Comparison of ENCODE assay signal across 1 cellular context in genomic region chr16:4913130-4913773, GRCh38.
TF ChIP-seq lines count a peak whose summit lies in the region.

No MANE protein-coding gene starts in this region.

TF ChIP-seq in WTC11, 78 proteins besides CTCF, POLR2A, EP300 and RAD21 (continued from another document):
- TF ChIP-seq ATF2 (CRISPR knock-in tag; IDR thresholded peaks at IDR 0.05; ENCODE audit: borderline replicate concordance, low read depth) (no peak), JAZF1 (CRISPR knock-in tag; IDR thresholded peaks at IDR 0.05) (no peak), PRRX2 (CRISPR knock-in tag; IDR thresholded peaks at IDR 0.05) (no peak), ZNF512 (CRISPR knock-in tag; IDR thresholded peaks at IDR 0.05; ENCODE audit: borderline replicate concordance) (no peak), TP53 (CRISPR knock-in tag; IDR thresholded peaks at IDR 0.05) (no peak), PRDM15 (CRISPR knock-in tag; IDR thresholded peaks at IDR 0.05) (no peak), CREB1 (CRISPR knock-in tag; IDR thresholded peaks at IDR 0.05) (no peak), NFATC4 (CRISPR knock-in tag; IDR thresholded peaks at IDR 0.05) (no peak), E2F1 (CRISPR knock-in tag; IDR thresholded peaks at IDR 0.05) (no peak), GTF2I (CRISPR knock-in tag; conservative IDR thresholded peaks at IDR 0.05) (no peak), ZNF396 (CRISPR knock-in tag; IDR thresholded peaks at IDR 0.05; ENCODE audit: borderline replicate concordance) (no peak), TEAD1 (CRISPR knock-in tag; IDR thresholded peaks at IDR 0.05) (no peak)
